8 cellular contexts compared by ENCODE assay signal in the genomic region with DNA sequence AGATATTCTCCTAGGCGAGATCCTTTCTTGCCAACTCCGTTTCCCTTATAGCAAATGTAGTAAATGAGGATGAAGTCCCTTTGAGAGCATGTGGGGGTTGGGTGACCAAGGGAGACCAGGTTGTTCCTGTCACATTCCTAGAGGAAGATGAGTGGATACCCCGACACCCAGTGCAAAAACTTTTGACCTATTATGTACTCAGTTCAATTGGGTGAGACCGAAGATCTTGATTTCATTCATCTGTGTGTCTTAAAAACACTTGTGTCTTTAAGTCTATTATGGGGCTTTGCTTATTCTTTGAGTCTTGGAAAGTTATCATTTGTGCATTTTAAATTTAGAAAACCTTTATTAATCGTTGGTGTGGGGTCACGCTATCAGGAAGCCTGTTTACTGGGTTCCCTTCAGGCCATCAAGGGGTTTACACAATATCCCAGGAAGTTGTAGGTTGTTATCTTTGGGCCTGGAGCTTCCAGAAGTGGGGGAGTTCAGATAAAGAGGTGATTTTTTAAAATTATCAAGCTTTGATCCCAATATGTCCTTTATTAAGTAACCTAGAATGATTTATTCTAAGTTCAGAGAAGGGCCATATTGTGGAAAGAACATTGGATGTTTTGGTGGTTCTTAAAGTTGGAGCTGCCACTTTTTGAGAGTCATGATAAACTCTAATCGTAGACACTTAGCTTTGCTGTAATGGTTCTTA. TPM values are rescaled to one million over a fixed set of nuclear protein-coding genes. Genes with fewer than 3 reads are reported as not detected.
DNase-seq lines count a peak whose midpoint lies in the region; ATAC-seq and TF ChIP-seq lines count a peak whose summit lies in the region.

No MANE protein-coding gene starts in this region.

- peaks cover 0 to 15% of the 10 kb centered on the region in 2 donors for H3K27me3 Mint-ChIP-seq in natural killer cell (ENCODE audit: low read depth in 2 of 2)
- H3K27me3 Mint-ChIP-seq in natural killer cell treated with Interleukin-12 subunit alpha and Interleukin-12 subunit beta and Interleukin-15 and Interleukin-18, amount 100 ng/mL, for 72 hours = peaks cover 8 to 14% of the 10 kb centered on the region in 2 donors
- peaks cover 13% of the 10 kb centered on the region for H3K27me3 Mint-ChIP-seq in activated CD8-positive, alpha-beta T cell treated with anti-CD3 and anti-CD28 coated beads for 36 hours

- peaks cover 0 to 20% of the 10 kb centered on the region in 2 donors for H3K4me1 ChIP-seq in muscle layer of duodenum (ENCODE audit: control insufficient read depth in 1 of 2, insufficient read depth in 2 of 2, low read length in 2 of 2)
- peaks cover 3% of the 10 kb centered on the region for H3K4me1 ChIP-seq in OCI-LY7 (ENCODE audit: insufficient read depth, low read length, poor library complexity, severe bottlenecking)

- H3K4me3 Mint-ChIP-seq in natural killer cell = peak overlapping the region; percentile 57
- H3K4me3 Mint-ChIP-seq in natural killer cell treated with Interleukin-12 subunit alpha and Interleukin-12 subunit beta and Interleukin-15 and Interleukin-18, amount 100 ng/mL, for 72 hours = no peak overlapping the region
- no peak overlapping the region for H3K4me3 Mint-ChIP-seq in activated CD8-positive, alpha-beta T cell treated with anti-CD3 and anti-CD28 coated beads for 36 hours

- no peak overlapping the region for H3K4me2 ChIP-seq in OCI-LY7 (ENCODE audit: low read length)

- no peak overlapping the region for H2AFZ ChIP-seq in OCI-LY7 (ENCODE audit: low read length)

- H3K9me3 Mint-ChIP-seq in natural killer cell = no peaks in the 10 kb centered on the region
- no peaks in the 10 kb centered on the region for H3K9me3 Mint-ChIP-seq in natural killer cell treated with Interleukin-12 subunit alpha and Interleukin-12 subunit beta and Interleukin-15 and Interleukin-18, amount 100 ng/mL, for 72 hours
- no peaks in the 10 kb centered on the region for H3K9me3 Mint-ChIP-seq in activated CD8-positive, alpha-beta T cell treated with anti-CD3 and anti-CD28 coated beads for 36 hours

- H3K27ac ChIP-seq in muscle layer of duodenum (ENCODE audit: low read length) (peak overlapping the region; percentile 97), OCI-LY7 (ENCODE audit: low read depth, low read length, poor library complexity, severe bottlenecking) (no peak overlapping the region)

- no peaks in the 10 kb centered on the region for H4K20me1 ChIP-seq in OCI-LY7 (ENCODE audit: insufficient read depth, low read length)

- peaks cover 8% of the 10 kb centered on the region in 2 donors for H3K4me1 Mint-ChIP-seq in natural killer cell
- peaks cover 4 to 7% of the 10 kb centered on the region in 2 donors for H3K4me1 Mint-ChIP-seq in natural killer cell treated with Interleukin-12 subunit alpha and Interleukin-12 subunit beta and Interleukin-15 and Interleukin-18, amount 100 ng/mL, for 72 hours (ENCODE audit: low read depth in 2 of 2)
- H3K4me1 Mint-ChIP-seq in activated CD8-positive, alpha-beta T cell treated with anti-CD3 and anti-CD28 coated beads for 36 hours (ENCODE audit: low read depth) = peaks cover 8% of the 10 kb centered on the region

- H3K36me3 Mint-ChIP-seq in natural killer cell = no peaks in the 10 kb centered on the region
- no peaks in the 10 kb centered on the region for H3K36me3 Mint-ChIP-seq in natural killer cell treated with Interleukin-12 subunit alpha and Interleukin-12 subunit beta and Interleukin-15 and Interleukin-18, amount 100 ng/mL, for 72 hours
- H3K36me3 Mint-ChIP-seq in activated CD8-positive, alpha-beta T cell treated with anti-CD3 and anti-CD28 coated beads for 36 hours (ENCODE audit: low read depth) = peaks cover 4% of the 10 kb centered on the region

- intact Hi-C loops in natural killer cell (cut with micrococcal nuclease) (loop anchor here (5.0 kb wide), 1 partner anchor 547 kb away; a partner anchor contains a TSS), OCI-LY7 (cut with micrococcal nuclease; ENCODE audit: unreplicated experiment) (no loop called here)
- intact Hi-C loops in activated CD8-positive, alpha-beta T cell treated with anti-CD3 and anti-CD28 coated beads for 36 hours (cut with micrococcal nuclease) = no loop called here

- CTCF ChIA-PET in OCI-LY7 (lab: Charles Lee; ENCODE audit: unreplicated experiment) = interaction anchor here (0.6 kb wide), 1 partner anchor 19 kb away, joined by 3 read pairs; no protein-coding TSS in a partner anchor
- CTCF ChIA-PET in activated CD8-positive, alpha-beta T cell treated with anti-CD3 and anti-CD28 coated beads for 36 hours (lab: Charles Lee) = interaction anchor here (1.4 to 10.2 kb wide), 3 partner anchors 193 to 212 kb away, joined by 4 to 117 read pairs (median 11); a partner anchor contains a TSS

- no peaks in the 10 kb centered on the region for H3K27me3 ChIP-seq in muscle layer of duodenum (ENCODE audit: low read depth, low read length)

- TF ChIP-seq CTCF in natural killer cell (IDR thresholded peaks at IDR 0.05) = no peak
- no peak for TF ChIP-seq CTCF in OCI-LY7 (conservative IDR thresholded peaks at IDR 0.05; ENCODE audit: low read length)
- TF ChIP-seq CTCF in activated CD8-positive, alpha-beta T cell treated with anti-CD3 and anti-CD28 coated beads for 36 hours (IDR thresholded peaks at IDR 0.05) = no peak

- H3K27ac Mint-ChIP-seq in natural killer cell = no peak overlapping the region
- peak overlapping the region in 1 of 2 donors; percentile 21 for H3K27ac Mint-ChIP-seq in natural killer cell treated with Interleukin-12 subunit alpha and Interleukin-12 subunit beta and Interleukin-15 and Interleukin-18, amount 100 ng/mL, for 72 hours
- H3K27ac Mint-ChIP-seq in activated CD8-positive, alpha-beta T cell treated with anti-CD3 and anti-CD28 coated beads for 36 hours = no peak overlapping the region

- no peak for ATAC-seq in natural killer cell
- no peak for ATAC-seq in natural killer cell treated with Interleukin-12 subunit alpha and Interleukin-12 subunit beta and Interleukin-15 and Interleukin-18, amount 100 ng/mL, for 72 hours
- no peak for ATAC-seq in activated CD8-positive, alpha-beta T cell treated with anti-CD3 and anti-CD28 coated beads for 36 hours
- no peak for ATAC-seq in HG03565 (IDR thresholded peaks at IDR 0.05; ENCODE audit: unreplicated experiment)
- ATAC-seq in HG02885 (IDR thresholded peaks at IDR 0.05; ENCODE audit: poor library complexity, unreplicated experiment) = no peak

- no peaks in the 10 kb centered on the region for H3K9me3 ChIP-seq in muscle layer of duodenum (ENCODE audit: control insufficient read depth in 1 of 2, low read length in 2 of 2)
- H3K9me3 ChIP-seq in OCI-LY7 (ENCODE audit: low read length) = no peaks in the 10 kb centered on the region

- no peaks in the 10 kb centered on the region for H3K79me2 ChIP-seq in OCI-LY7 (ENCODE audit: insufficient read depth, low read depth, low read length)

- POLR2A ChIA-PET in OCI-LY7 (lab: Charles Lee) = interaction anchor here (0.6 to 1.5 kb wide), 4 partner anchors 9 to 393 kb away, joined by 3 to 4 read pairs (median 4); no protein-coding TSS in a partner anchor
- POLR2A ChIA-PET in activated CD8-positive, alpha-beta T cell treated with anti-CD3 and anti-CD28 coated beads for 36 hours (lab: Charles Lee) = interaction anchor here (0.6 kb wide), 1 partner anchor 8 kb away, joined by 4 read pairs; no protein-coding TSS in a partner anchor

- H3K36me3 ChIP-seq in muscle layer of duodenum (ENCODE audit: control insufficient read depth in 1 of 2, insufficient read depth in 2 of 2, low read length in 2 of 2) (peaks cover 5 to 21% of the 10 kb centered on the region in 2 donors), OCI-LY7 (ENCODE audit: insufficient read depth, low read length) (no peaks in the 10 kb centered on the region)

- DNase-seq in natural killer cell (no peak), dermis blood vessel endothelial cell (peak; percentile 58), OCI-LY7 (ENCODE audit: low spot score) (no peak)
- DNase-seq in natural killer cell treated with Interleukin-12 subunit alpha and Interleukin-12 subunit beta and Interleukin-15 and Interleukin-18, amount 100 ng/mL, for 72 hours (ENCODE audit: low spot score) = no peak
- no peak for DNase-seq in activated CD8-positive, alpha-beta T cell treated with anti-CD3 and anti-CD28 coated beads for 36 hours

- H3K9me2 ChIP-seq in OCI-LY7 (ENCODE audit: insufficient read depth, low read length) = no peaks in the 10 kb centered on the region

- H3K4me3 ChIP-seq in muscle layer of duodenum (ENCODE audit: low read depth in 1 of 2, low read length in 2 of 2) (peak overlapping the region; percentile 85 to 89), OCI-LY7 (ENCODE audit: low read depth, low read length, poor library complexity, severe bottlenecking) (no peak overlapping the region)

- no TSS peak for BruUV-seq in OCI-LY7 (replicated peaks; lab: Mats Ljungman, UMichigan)

RNA-seq across cellular contexts. Expression of a gene that starts 2.8 kb away (rescaled TPM):
- total RNA-seq in natural killer cell (100 to 1,000 TPM in 1 of 3 donors, 10 to 100 TPM in 2; 50.8 to 222 (median 64.7) TPM), dermis blood vessel endothelial cell (991 and 2,158 TPM in 2 replicates), OCI-LY7 (2022) (0.36 TPM in 1 of 2 replicates, not detected in the other)
- 10 to 100 TPM; 12.1 to 26.8 TPM for total RNA-seq in natural killer cell treated with Interleukin-12 subunit alpha and Interleukin-12 subunit beta and Interleukin-15 and Interleukin-18, amount 100 ng/mL, for 72 hours
- 0.15 TPM in 1 of 2 replicates, not detected in the other for total RNA-seq in OCI-LY7 (2014; rRNA removed; shearing (Covaris generic))
- 10 to 100 TPM; 14.2 to 15.4 TPM for total RNA-seq in activated CD8-positive, alpha-beta T cell treated with anti-CD3 and anti-CD28 coated beads for 36 hours
